In genomic region chr18:55876254-55876653, GRCh38 we compare ENCODE assay signal across 1 cellular context.
TF ChIP-seq lines count a peak whose summit lies in the region.

No MANE protein-coding gene starts in this region.

TF ChIP-seq in H1, 55 proteins besides CTCF, POLR2A, EP300 and RAD21:
- TF ChIP-seq CHD7 (IDR thresholded peaks at IDR 0.05; ENCODE audit: insufficient replicate concordance, low read length) (no peak), CEBPB (IDR thresholded peaks at IDR 0.05; ENCODE audit: low read depth, low read length) (peak; percentile 7; the same call in 1 of the 2 replicates), NRF1 (IDR thresholded peaks at IDR 0.05; ENCODE audit: low read depth, low read length) (no peak), ZNF274 (IDR thresholded peaks at IDR 0.05; ENCODE audit: borderline replicate concordance, extremely low read depth, low read length) (no peak), CHD1 (IDR thresholded peaks at IDR 0.05; ENCODE audit: low read depth, low read length) (no peak), RXRA (IDR thresholded peaks at IDR 0.05; ENCODE audit: insufficient read depth, low read depth, low read length) (no peak)
